Comparison of ENCODE assay signal across 8 cellular contexts in genomic region chr17:17590141-17590735, GRCh38. TPM values are rescaled to one million over a fixed set of nuclear protein-coding genes. Genes with fewer than 3 reads are reported as not detected.
DNase-seq lines count a peak whose midpoint lies in the region; ATAC-seq and TF ChIP-seq lines count a peak whose summit lies in the region.

No MANE protein-coding gene starts in this region.

- H3K36me3 Mint-ChIP-seq in mesothelial cell of epicardium, result peaks cover 7% of the 10 kb centered on the region

- DNase-seq in A673 (ENCODE audit: low spot score), result no peak
- no peak for DNase-seq in HCT116 (ENCODE audit: low read depth, low spot score)
- DNase-seq in astrocyte of the spinal cord (ENCODE audit: low read depth, low spot score), result no peak
- no peak for DNase-seq in mesothelial cell of epicardium (ENCODE audit: low spot score in 2 of 2, unreplicated experiment in 2 of 2)
- no peak for DNase-seq in NCI-H345 (lab: John Stamatoyannopoulos, UW)
- no peak for DNase-seq in DMS79 treated with DMSO at 0.1 percent for 48 hours (lab: John Stamatoyannopoulos, UW)

- CTCF ChIA-PET in A673 (lab: Charles Lee), result no interaction called here
- CTCF ChIA-PET in HCT116 (lab: Charles Lee), result interaction anchor here (0.9 to 1.1 kb wide), 2 partner anchors 93 to 94 kb away, joined by 3 read pairs; partner anchors contain the start of gene RASD1

- no peak for TF ChIP-seq POLR2A in HCT116 (IDR thresholded peaks at IDR 0.05; ENCODE audit: borderline replicate concordance, extremely low read depth, insufficient read depth, insufficient read length)

- peaks cover 22% of the 10 kb centered on the region for H3K4me1 Mint-ChIP-seq in mesothelial cell of epicardium

- peak overlapping the region; percentile 96 for H3K4me2 ChIP-seq in HCT116 (ENCODE audit: low read length)

- TF ChIP-seq CTCF in A673 (conservative IDR thresholded peaks at IDR 0.05; ENCODE audit: low read depth, low read length) (no peak), HCT116 (IDR thresholded peaks at IDR 0.05 in 2 of 3, conservative IDR thresholded peaks at IDR 0.05 in 1 of 3; ENCODE audit: borderline replicate concordance in 1 of 3, insufficient read depth in 1 of 3, low read depth in 2 of 3, low read length in 2 of 3) (no peak), astrocyte of the spinal cord (IDR thresholded peaks at IDR 0.05; ENCODE audit: low read depth, low read length) (no peak), mesothelial cell of epicardium (IDR thresholded peaks at IDR 0.05; ENCODE audit: unreplicated experiment) (no peak)

- no peaks in the 10 kb centered on the region for H3K9me2 ChIP-seq in HCT116 (ENCODE audit: insufficient read depth)

- H4K20me1 ChIP-seq in HCT116 (ENCODE audit: insufficient read depth), result no peaks in the 10 kb centered on the region

- peak overlapping the region; percentile 92 for H3K27ac Mint-ChIP-seq in mesothelial cell of epicardium

- peak overlapping the region; percentile 84 for H3K4me3 ChIP-seq in A673 (ENCODE audit: low read depth, low read length, poor library complexity, severe bottlenecking)
- peak overlapping the region; percentile 82 to 93 for H3K4me3 ChIP-seq in HCT116 (replicated peaks in 1 of 2; ENCODE audit: low read depth in 1 of 2, low read length in 2 of 2)
- H3K4me3 ChIP-seq in astrocyte of the spinal cord (ENCODE audit: low read depth, low read length), result peak overlapping the region; percentile 85

- H3K27ac ChIP-seq in A673 (ENCODE audit: low read depth, low read length, poor library complexity, severe bottlenecking) (peak overlapping the region; percentile 13), HCT116 (ENCODE audit: low read depth, low read length) (peak overlapping the region; percentile 88; the same call in 1 of the 2 replicates)

- BruUV-seq in A673 (replicated peaks; lab: Mats Ljungman, UMichigan) (no TSS peak), HCT116 (replicated peaks; lab: Mats Ljungman, UMichigan) (no TSS peak)

- H3K9me3 Mint-ChIP-seq in mesothelial cell of epicardium, result peaks cover 7% of the 10 kb centered on the region

- intact Hi-C loops in A673 (cut with micrococcal nuclease; ENCODE audit: unreplicated experiment) (no loop called here), HCT116 (cut with micrococcal nuclease) (no loop called here)

- ATAC-seq in HCT116 (no peak), HG03565 (IDR thresholded peaks at IDR 0.05; ENCODE audit: unreplicated experiment) (no peak), GM19023 (IDR thresholded peaks at IDR 0.05; ENCODE audit: unreplicated experiment) (no peak)

- H3K27me3 Mint-ChIP-seq in mesothelial cell of epicardium (ENCODE audit: low read depth), result no peaks in the 10 kb centered on the region

- H3K4me3 Mint-ChIP-seq in mesothelial cell of epicardium, result peak overlapping the region; percentile 88

- in situ Hi-C loops in astrocyte of the spinal cord (cut with HindIII; ENCODE audit: low sequenced_read_pairs), result loop anchor here (25.0 kb wide), 1 partner anchor 228 kb away; no protein-coding TSS in a partner anchor

- H3K36me3 ChIP-seq in A673 (ENCODE audit: insufficient read depth, low read length, poor library complexity, severe bottlenecking) (no peaks in the 10 kb centered on the region), HCT116 (ENCODE audit: control insufficient read depth in 1 of 2, insufficient read depth in 2 of 2, low read length in 2 of 2) (no peaks in the 10 kb centered on the region)

- peak overlapping the region; percentile 94 for H3K9ac ChIP-seq in HCT116 (ENCODE audit: low read length)

- H2AFZ ChIP-seq in HCT116 (ENCODE audit: low read depth, low read length, poor library complexity, severe bottlenecking), result no peak overlapping the region

- POLR2A ChIA-PET in A673 (lab: Charles Lee; ENCODE audit: low non-redundant PET), result no interaction called here
- POLR2A ChIA-PET in HCT116 (lab: Charles Lee), result no interaction called here

- H3K9me3 ChIP-seq in A673 (ENCODE audit: low read depth, low read length, poor library complexity, severe bottlenecking) (no peaks in the 10 kb centered on the region), HCT116 (ENCODE audit: control insufficient read depth in 1 of 2, insufficient read depth in 1 of 2, low read depth in 1 of 2, low read length in 2 of 2) (no peaks in the 10 kb centered on the region)

- H3K4me1 ChIP-seq in A673 (ENCODE audit: insufficient read depth, low read length, poor library complexity, severe bottlenecking) (peaks cover 4% of the 10 kb centered on the region), HCT116 (ENCODE audit: control insufficient read depth in 1 of 2, insufficient read depth in 2 of 2, low read length in 2 of 2) (peaks cover 12 to 22% of the 10 kb centered on the region in 2 experiments)

- RAD21 ChIA-PET in HCT116 (lab: Charles Lee; ENCODE audit: low non-redundant PET in 1 of 2, low total read pairs in 2 of 2, uncharacterized antibody in 2 of 2, unreplicated experiment in 2 of 2), result no interaction called here

- peaks cover 17% of the 10 kb centered on the region; the same call in 1 of the 2 replicates for H3K79me2 ChIP-seq in HCT116 (ENCODE audit: insufficient read depth, low read length)

- H3K27me3 ChIP-seq in A673 (replicated peaks; ENCODE audit: insufficient read depth, low read depth, low read length, poor library complexity), result no peaks in the 10 kb centered on the region
- no peaks in the 10 kb centered on the region for H3K27me3 ChIP-seq in HCT116 (ENCODE audit: insufficient read depth, low read length)

- no peak for TF ChIP-seq RAD21 in HCT116 (IDR thresholded peaks at IDR 0.05; ENCODE audit: low read depth)

TF ChIP-seq in HCT116, 20 proteins besides CTCF, POLR2A, EP300 and RAD21:
- no peak for TF ChIP-seq POLR2AphosphoS5 (IDR thresholded peaks at IDR 0.05; ENCODE audit: low read depth, low read length)
- TF ChIP-seq ZFX (IDR thresholded peaks at IDR 0.05), result no peak
- no peak for TF ChIP-seq YY1 (IDR thresholded peaks at IDR 0.05; ENCODE audit: extremely low read depth, insufficient replicate concordance, low read depth, low read length)
- no peak for TF ChIP-seq REST (IDR thresholded peaks at IDR 0.05; ENCODE audit: low read depth)
- no peak for TF ChIP-seq CBX3 (IDR thresholded peaks at IDR 0.05; ENCODE audit: low read depth)
- TF ChIP-seq CEBPB (IDR thresholded peaks at IDR 0.05; ENCODE audit: low read depth), result no peak
TF ChIP-seq in HCT116: peak in this region for 0.

RNA-seq across cellular contexts. Expression of gene PEMT, which starts 1.3 kb away (rescaled TPM):
- total RNA-seq in A673 (2021) (39.8 and 43.1 TPM in 2 replicates), HCT116 (2021; ENCODE audit: unreplicated experiment) (52.1 TPM), mesothelial cell of epicardium (37.0 to 41.9 TPM (median 37.5 TPM) in 3 replicates)
- polyA plus RNA-seq in HCT116 (2012), result 57.0 and 74.0 TPM in 2 replicates
